8 cellular contexts compared by ENCODE assay signal in the genomic region with DNA sequence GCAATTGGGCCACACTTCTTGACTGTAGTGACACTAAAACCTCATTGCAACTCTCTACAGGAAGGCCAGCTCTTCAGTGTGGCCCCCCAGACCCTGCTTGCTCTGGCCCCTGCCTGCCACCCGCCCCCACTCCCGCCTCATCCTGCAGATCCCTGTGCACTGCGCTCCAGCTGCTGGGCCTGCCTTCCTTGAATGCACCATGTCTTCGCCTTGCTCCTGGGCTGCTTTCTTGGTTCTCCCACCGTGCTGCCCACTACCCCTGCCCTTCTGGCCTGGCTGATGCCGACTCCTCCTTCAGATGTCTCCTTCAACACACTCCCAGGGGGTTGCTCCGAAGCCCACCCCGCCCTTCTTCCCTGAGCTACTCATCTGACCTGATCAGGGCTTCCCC.
A peak's percentile ranks its signal among the peaks of the same experiment; 100 is the strongest.
DNase-seq lines count a peak whose midpoint lies in the region; ATAC-seq and TF ChIP-seq lines count a peak whose summit lies in the region.

No MANE protein-coding gene starts in this region.

- H3K4me1 ChIP-seq in heart right ventricle (peaks cover 9 to 34% (median 27%) of the 10 kb centered on the region in 9 donors), neuron (ENCODE audit: insufficient read depth, low read length) (peaks cover 26% of the 10 kb centered on the region)

- 65 to 68% methylated on average over 8 of the region's 8 CpGs for WGBS in heart right ventricle, 2 donors

- H3K27me3 ChIP-seq in heart right ventricle (no peaks in the 10 kb centered on the region), neuron (ENCODE audit: insufficient read depth, low read length) (no peaks in the 10 kb centered on the region)

- ATAC-seq in heart right ventricle (peak in 4 of 8 donors; percentile 2 to 14 (median 6)), Right ventricle myocardium superior (ENCODE audit: poor library complexity) (no peak), GM18511 (IDR thresholded peaks at IDR 0.05; ENCODE audit: unreplicated experiment) (no peak)

- no peak for TF ChIP-seq CTCF in heart right ventricle (IDR thresholded peaks at IDR 0.05)
- no peak for TF ChIP-seq CTCF in endothelial cell (IDR thresholded peaks at IDR 0.05; ENCODE audit: unreplicated experiment)

- peak overlapping the region; percentile 90 for H3K27ac Mint-ChIP-seq in endothelial cell (ENCODE audit: unreplicated experiment)
- H3K27ac Mint-ChIP-seq in activated CD4-positive, alpha-beta memory T cell treated with anti-CD3 and anti-CD28 coated beads, Interleukin-2, amount 10 ng/mL, durations not matched to agents 7 days and 5 days, result no peak overlapping the region

- intact Hi-C loops in heart right ventricle (cut with DNase I), result loop anchor here in 2 of 10 donors (10.0 kb wide), 1 partner anchor 100 kb away; the partner anchor contains the start of genes SIPA1L3 (in 2 of the 2) and WDR87 (in 2 of the 2)
- intact Hi-C loops in Right ventricle myocardium superior (cut with DNase I), result no loop called here

- no peak overlapping the region for H2AFZ ChIP-seq in neuron (ENCODE audit: low read depth, low read length)

- H3K4me3 ChIP-seq in heart right ventricle (peak overlapping the region in 2 of 10 donors; percentile 54 to 55), neuron (ENCODE audit: low read length) (peak overlapping the region; percentile 42)

- no peaks in the 10 kb centered on the region for H3K9me3 Mint-ChIP-seq in endothelial cell (ENCODE audit: unreplicated experiment)
- no peaks in the 10 kb centered on the region for H3K9me3 Mint-ChIP-seq in activated CD4-positive, alpha-beta memory T cell treated with anti-CD3 and anti-CD28 coated beads, Interleukin-2, amount 10 ng/mL, durations not matched to agents 7 days and 5 days

- peak overlapping the region in 9 of 10 donors; percentile 57 to 92 (median 83) for H3K27ac ChIP-seq in heart right ventricle

- H3K36me3 ChIP-seq in heart right ventricle (no peaks in the 10 kb centered on the region), neuron (ENCODE audit: insufficient read depth, low read length) (no peaks in the 10 kb centered on the region)

- CTCF ChIA-PET in activated CD4-positive, alpha-beta memory T cell treated with anti-CD3 and anti-CD28 coated beads, Interleukin-2, amount 10 ng/mL, durations not matched to agents 7 days and 5 days (lab: Charles Lee), result no interaction called here

- peak in 1 of 2 donors; percentile 11 for DNase-seq in heart right ventricle
- no peak for DNase-seq in Right ventricle myocardium superior
- no peak for DNase-seq in endothelial cell (ENCODE audit: low spot score)
- no peak for DNase-seq in NCI-H1436 (lab: John Stamatoyannopoulos, UW)
- DNase-seq in activated CD4-positive, alpha-beta memory T cell treated with anti-CD3 and anti-CD28 coated beads, Interleukin-2, amount 10 ng/mL, durations not matched to agents 7 days and 5 days, result no peak
- no peak for DNase-seq in SKM-1 treated with dmso at 0.1 percent for 144 hours (lab: John Stamatoyannopoulos, UW; ENCODE audit: unreplicated experiment)

- POLR2A ChIA-PET in activated CD4-positive, alpha-beta memory T cell treated with anti-CD3 and anti-CD28 coated beads, Interleukin-2, amount 10 ng/mL, durations not matched to agents 7 days and 5 days (lab: Charles Lee), result no interaction called here

- peak overlapping the region; percentile 25 for H3K4me3 Mint-ChIP-seq in endothelial cell (ENCODE audit: unreplicated experiment)
- H3K4me3 Mint-ChIP-seq in activated CD4-positive, alpha-beta memory T cell treated with anti-CD3 and anti-CD28 coated beads, Interleukin-2, amount 10 ng/mL, durations not matched to agents 7 days and 5 days, result no peak overlapping the region

- peaks cover 18% of the 10 kb centered on the region for H3K4me1 Mint-ChIP-seq in endothelial cell (ENCODE audit: unreplicated experiment)
- no peaks in the 10 kb centered on the region for H3K4me1 Mint-ChIP-seq in activated CD4-positive, alpha-beta memory T cell treated with anti-CD3 and anti-CD28 coated beads, Interleukin-2, amount 10 ng/mL, durations not matched to agents 7 days and 5 days

- no peaks in the 10 kb centered on the region for H3K9me3 ChIP-seq in heart right ventricle
- H3K9me3 ChIP-seq in neuron (ENCODE audit: low read length), result no peaks in the 10 kb centered on the region

- H3K36me3 Mint-ChIP-seq in endothelial cell (ENCODE audit: low read depth, unreplicated experiment), result peaks cover 5% of the 10 kb centered on the region
- no peaks in the 10 kb centered on the region for H3K36me3 Mint-ChIP-seq in activated CD4-positive, alpha-beta memory T cell treated with anti-CD3 and anti-CD28 coated beads, Interleukin-2, amount 10 ng/mL, durations not matched to agents 7 days and 5 days (ENCODE audit: low read depth)

- H3K27me3 Mint-ChIP-seq in endothelial cell (ENCODE audit: unreplicated experiment), result peaks cover 5% of the 10 kb centered on the region
- no peaks in the 10 kb centered on the region for H3K27me3 Mint-ChIP-seq in activated CD4-positive, alpha-beta memory T cell treated with anti-CD3 and anti-CD28 coated beads, Interleukin-2, amount 10 ng/mL, durations not matched to agents 7 days and 5 days
